33 cellular contexts compared by ENCODE assay signal in the genomic region with DNA sequence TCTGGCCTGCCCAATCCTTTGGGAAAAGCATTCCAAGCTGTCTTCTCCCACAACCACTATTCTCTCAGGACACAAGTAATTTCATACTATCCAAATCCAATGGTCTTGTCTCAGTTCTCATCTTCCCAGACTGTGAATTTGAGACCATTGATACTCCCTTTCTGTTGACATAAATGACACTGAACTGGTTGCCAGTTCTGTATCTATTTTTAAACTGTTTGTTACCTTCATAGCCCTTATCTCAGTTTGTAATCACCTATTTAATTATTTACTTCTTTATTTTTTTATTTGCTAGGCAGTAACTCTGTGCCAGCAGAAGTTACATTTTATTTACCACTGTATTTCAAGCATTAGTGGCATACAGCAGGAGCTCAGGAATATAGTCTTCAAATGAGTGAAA. TPM values are rescaled to one million over a fixed set of nuclear protein-coding genes. Genes with fewer than 3 reads are reported as not detected.
"Had no signal": no experiment of that assay in that cellular context is flagged by ENCODE, and none has a peak within 500 bp of the region (broad histone marks: within the 10 kb centered on the region; RNA-seq: fewer than 3 reads in every experiment).

No MANE protein-coding gene starts in this region.

- H3K27ac ChIP-seq: esophagus squamous epithelium, heart left ventricle, hepatocyte, left ventricle myocardium inferior, lower lobe of right lung, ovary, suprapubic skin, transverse colon, upper lobe of right lung, vagina had no signal

- H3K9me3 ChIP-seq: esophagus squamous epithelium, heart left ventricle, left ventricle myocardium inferior, lower lobe of right lung, ovary, suprapubic skin, transverse colon, upper lobe of right lung, vagina had no signal

- FAIRE-seq: endometrium had no signal

- H3K4me3 ChIP-seq: esophagus squamous epithelium, heart left ventricle, hepatocyte, left ventricle myocardium inferior, lower lobe of right lung, ovary, smooth muscle cell, suprapubic skin, transverse colon, upper lobe of right lung, vagina had no signal

- DNase-seq: cerebellar nuclear complex; cortex of kidney; effector memory CD8-positive, alpha-beta T cell; erythroblast; esophagus squamous epithelium; foreskin melanocyte; heart left ventricle; kidney glomerular epithelial cell; left ventricle myocardium inferior; lower lobe of right lung; naive thymus-derived CD8-positive, alpha-beta T cell; nephron progenitor cell; occipital lobe; ovary; posterior cingulate gyrus; stimulated activated CD4-positive, alpha-beta T cell treated with anti-CD3 and anti-CD28 coated beads, Interleukin-12 subunit alpha, Interleukin-12 subunit beta, amount 100 ng/mL, for 4 hours; stimulated activated CD4-positive, alpha-beta T cell treated with anti-CD3 and anti-CD28 coated beads, Interleukin-1b, Interleukin-23, amount 100 ng/mL, for 48 hours; stimulated activated CD4-positive, alpha-beta T cell treated with anti-CD3 and anti-CD28 coated beads, Interleukin-4, amount 100 ng/mL, for 1 hour; stimulated activated CD8-positive, alpha-beta memory T cell treated with anti-CD3 and anti-CD28 coated beads, Interleukin-4, amount 100 ng/mL, for 48 hours; stimulated activated naive CD4-positive, alpha-beta T cell; stimulated activated naive CD8-positive, alpha-beta T cell treated with anti-CD3 and anti-CD28 coated beads, Interleukin-15, amount 100 ng/mL, for 72 hours; transverse colon; upper lobe of right lung had no signal

- H3K27me3 ChIP-seq: esophagus squamous epithelium, heart left ventricle, hepatocyte, ovary, suprapubic skin, transverse colon, upper lobe of right lung, vagina had no signal

- H3K36me3 ChIP-seq: left ventricle myocardium inferior, ovary, suprapubic skin, transverse colon, upper lobe of right lung had no signal

- ATAC-seq: effector memory CD8-positive, alpha-beta T cell; heart left ventricle; lower lobe of right lung; naive thymus-derived CD8-positive, alpha-beta T cell; sciatic nerve; stimulated activated naive CD8-positive, alpha-beta T cell treated with anti-CD3 and anti-CD28 coated beads, Interleukin-15, amount 100 ng/mL, for 72 hours; upper lobe of right lung had no signal

- H3K4me1 ChIP-seq: lower lobe of right lung, suprapubic skin, upper lobe of right lung, vagina had no signal

RNA-seq across cellular contexts. Expression of gene LDLRAD1, which starts 59.4 kb away (rescaled TPM):
- total RNA-seq: dermis microvascular lymphatic vessel endothelial cell; glomerular endothelial cell; heart left ventricle; left ventricle myocardium inferior; mesenteric fat pad; myocyte; naive thymus-derived CD8-positive, alpha-beta T cell; occipital lobe; sciatic nerve; smooth muscle cell; transverse colon; vagina had no signal
- polyA plus RNA-seq: heart left ventricle; naive thymus-derived CD8-positive, alpha-beta T cell; smooth muscle cell had no signal
